9 cellular contexts compared by ENCODE assay signal in the genomic region with DNA sequence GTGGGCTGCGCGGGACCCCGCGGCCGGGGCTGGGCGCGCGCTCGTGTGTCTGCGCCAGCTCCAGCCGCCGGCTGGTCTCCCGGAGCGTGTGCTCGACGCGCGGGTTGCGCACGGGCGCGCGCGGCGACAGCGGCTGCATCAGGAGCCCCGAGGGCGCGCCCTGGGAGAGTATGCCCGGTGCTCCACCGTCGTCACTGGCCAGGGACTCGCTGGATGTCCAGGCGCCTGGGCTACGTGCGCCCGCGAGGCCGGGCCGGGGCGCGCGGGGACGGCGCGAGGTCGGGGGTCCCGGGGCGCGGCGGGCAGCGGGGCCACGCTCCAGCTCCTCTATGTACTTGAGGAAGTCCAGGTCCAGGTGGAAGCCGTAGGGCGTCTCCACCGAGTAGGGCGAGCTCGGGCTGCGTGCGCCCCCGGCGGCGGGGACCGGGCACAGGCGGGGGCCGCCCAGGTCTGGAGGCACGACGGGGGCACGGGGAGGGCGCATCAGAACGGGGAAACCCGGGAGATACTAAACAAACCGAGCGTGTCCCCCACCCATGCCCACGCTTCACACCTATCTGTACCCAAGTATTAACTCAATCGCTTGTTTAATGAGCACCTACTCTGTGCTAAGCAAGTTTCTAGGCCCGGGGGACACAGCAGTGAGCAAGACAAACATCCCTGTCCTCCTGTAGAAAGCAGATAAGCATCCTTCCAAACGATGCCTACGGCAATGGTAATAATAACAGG. TPM values are rescaled to one million over a fixed set of nuclear protein-coding genes. Genes with fewer than 3 reads are reported as not detected.
DNase-seq lines count a peak whose midpoint lies in the region; ATAC-seq, FAIRE-seq and TF ChIP-seq lines count a peak whose summit lies in the region.
"Had no signal": no experiment of that assay in that cellular context is flagged by ENCODE, and none has a peak within 500 bp of the region (broad histone marks: within the 10 kb centered on the region; RNA-seq: fewer than 3 reads in every experiment).

No MANE protein-coding gene starts in this region.

- BruUV-seq in HCT116 (replicated peaks; lab: Mats Ljungman, UMichigan) = no TSS peak

- peaks cover 15% of the 10 kb centered on the region for H3K79me2 ChIP-seq in HCT116 (ENCODE audit: insufficient read depth, low read length)

- no peaks in the 10 kb centered on the region for H3K36me3 ChIP-seq in HCT116 (ENCODE audit: control insufficient read depth in 1 of 2, insufficient read depth in 2 of 2, low read length in 2 of 2)

- peak overlapping the region; percentile 97 for H3K4me2 ChIP-seq in HCT116 (ENCODE audit: low read length)

- no peaks in the 10 kb centered on the region for H3K27me3 ChIP-seq in HCT116 (ENCODE audit: insufficient read depth, low read length)

- H3K4me1 Mint-ChIP-seq in activated naive CD8-positive, alpha-beta T cell (ENCODE audit: low read depth) = peaks cover 3% of the 10 kb centered on the region
- H3K4me1 Mint-ChIP-seq in mesothelial cell of epicardium = no peaks in the 10 kb centered on the region

- TF ChIP-seq RAD21 in HCT116 (IDR thresholded peaks at IDR 0.05; ENCODE audit: low read depth) = no peak

- peak overlapping the region; percentile 32 for H2AFZ ChIP-seq in HCT116 (ENCODE audit: low read depth, low read length, poor library complexity, severe bottlenecking)

- ATAC-seq in HCT116 = peak; percentile 75

- TF ChIP-seq POLR2A in HCT116 (IDR thresholded peaks at IDR 0.05; ENCODE audit: borderline replicate concordance, extremely low read depth, insufficient read depth, insufficient read length) (no peak), H54 (IDR thresholded peaks at IDR 0.05; ENCODE audit: low read depth, low read length) (no peak)

- H3K27me3 Mint-ChIP-seq in activated naive CD8-positive, alpha-beta T cell = peaks cover 16% of the 10 kb centered on the region
- peaks cover 77% of the 10 kb centered on the region for H3K27me3 Mint-ChIP-seq in mesothelial cell of epicardium (ENCODE audit: low read depth)

- no peaks in the 10 kb centered on the region for H3K9me2 ChIP-seq in HCT116 (ENCODE audit: insufficient read depth)

- TF ChIP-seq CTCF in D721Med (IDR thresholded peaks at IDR 0.05; ENCODE audit: insufficient read depth, missing control alignments) = peak; percentile 8
- peak in 2 of 3 experiments; percentile 58 to 59; a peak in 4 of 6 replicates for TF ChIP-seq CTCF in HCT116 (IDR thresholded peaks at IDR 0.05 in 2 of 3, conservative IDR thresholded peaks at IDR 0.05 in 1 of 3; ENCODE audit: borderline replicate concordance in 1 of 3, insufficient read depth in 1 of 3, low read depth in 2 of 3, low read length in 2 of 3)
- no peak for TF ChIP-seq CTCF in mesothelial cell of epicardium (IDR thresholded peaks at IDR 0.05; ENCODE audit: unreplicated experiment)

- DNase-seq in D721Med (ENCODE audit: insufficient read length, low spot score) = no peak
- DNase-seq in HCT116 (ENCODE audit: low read depth, low spot score) = no peak
- DNase-seq in mesothelial cell of epicardium (ENCODE audit: low spot score in 2 of 2, unreplicated experiment in 2 of 2) = no peak
- no peak for DNase-seq in H54 (ENCODE audit: insufficient read length, low spot score)
- no peak for DNase-seq in urothelium cell line (ENCODE audit: low spot score)
- no peak for DNase-seq in SW 1271 (lab: John Stamatoyannopoulos, UW)
- DNase-seq in frontal cortex (ENCODE audit: low spot score in 2 of 2) = no peak

- FAIRE-seq in D721Med (lab: Jason Lieb, UNC) = no peak
- FAIRE-seq in H54 (lab: Jason Lieb, UNC) = no peak
- FAIRE-seq in urothelium cell line (lab: Jason Lieb, UNC) = no peak
- FAIRE-seq in frontal cortex (lab: Jason Lieb, UNC) = no peak

- H3K27ac ChIP-seq in HCT116 (ENCODE audit: low read depth, low read length) = peak overlapping the region; percentile 100

- peak overlapping the region; percentile 73 for H3K4me3 Mint-ChIP-seq in activated naive CD8-positive, alpha-beta T cell
- peak overlapping the region; percentile 33 for H3K4me3 Mint-ChIP-seq in mesothelial cell of epicardium

- RAD21 ChIA-PET in HCT116 (lab: Charles Lee; ENCODE audit: low non-redundant PET in 1 of 2, low total read pairs in 2 of 2, uncharacterized antibody in 2 of 2, unreplicated experiment in 2 of 2) = interaction anchor here (0.6 to 0.8 kb wide), 3 partner anchors 19 to 318 kb away, joined by 3 read pairs; no protein-coding TSS in a partner anchor

- peaks cover 18 to 31% of the 10 kb centered on the region in 2 experiments for H3K4me1 ChIP-seq in HCT116 (ENCODE audit: control insufficient read depth in 1 of 2, insufficient read depth in 2 of 2, low read length in 2 of 2)

- H3K4me3 ChIP-seq in HCT116 (replicated peaks in 1 of 2; ENCODE audit: low read depth in 1 of 2, low read length in 2 of 2) = peak overlapping the region; percentile 40 to 82

- POLR2A ChIA-PET in HCT116 (lab: Charles Lee) = interaction anchor here (0.6 to 4.5 kb wide), 9 partner anchors 8 to 178 kb away, joined by 3 to 37 read pairs (median 4); partner anchors contain the start of genes HNRNPM, KANK3, NDUFA7 and RAB11B

- no peaks in the 10 kb centered on the region for H3K9me3 ChIP-seq in HCT116 (ENCODE audit: control insufficient read depth in 1 of 2, insufficient read depth in 1 of 2, low read depth in 1 of 2, low read length in 2 of 2)

- peak overlapping the region; percentile 90 for H3K9ac ChIP-seq in HCT116 (ENCODE audit: low read length)

- intact Hi-C loops in HCT116 (cut with micrococcal nuclease) = loop anchor here (10.0 kb wide), 1 partner anchor 181 kb away; no protein-coding TSS in a partner anchor

- H4K20me1 ChIP-seq in HCT116 (ENCODE audit: insufficient read depth) = no peaks in the 10 kb centered on the region

- CTCF ChIA-PET in HCT116 (lab: Charles Lee) = interaction anchor here (0.9 to 3.5 kb wide), 16 partner anchors 9 to 415 kb away, joined by 3 to 21 read pairs (median 4); partner anchors contain the start of genes SNAPC2 and TIMM44

- H3K9me3 Mint-ChIP-seq in activated naive CD8-positive, alpha-beta T cell (ENCODE audit: low read depth) = no peaks in the 10 kb centered on the region
- H3K9me3 Mint-ChIP-seq in mesothelial cell of epicardium = no peaks in the 10 kb centered on the region

- no peak overlapping the region for H3K27ac Mint-ChIP-seq in activated naive CD8-positive, alpha-beta T cell
- H3K27ac Mint-ChIP-seq in mesothelial cell of epicardium = no peak overlapping the region

- peaks cover 3% of the 10 kb centered on the region for H3K36me3 Mint-ChIP-seq in activated naive CD8-positive, alpha-beta T cell
- H3K36me3 Mint-ChIP-seq in mesothelial cell of epicardium = no peaks in the 10 kb centered on the region

TF ChIP-seq in HCT116, 20 proteins besides CTCF, POLR2A, EP300 and RAD21:
- peak; percentile 2; the same call in 1 of the 2 replicates for TF ChIP-seq POLR2AphosphoS5 (IDR thresholded peaks at IDR 0.05; ENCODE audit: low read depth, low read length)
- TF ChIP-seq, protein P1, sequence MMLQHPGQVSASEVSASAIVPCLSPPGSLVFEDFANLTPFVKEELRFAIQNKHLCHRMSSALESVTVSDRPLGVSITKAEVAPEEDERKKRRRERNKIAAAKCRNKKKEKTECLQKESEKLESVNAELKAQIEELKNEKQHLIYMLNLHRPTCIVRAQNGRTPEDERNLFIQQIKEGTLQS (IDR thresholded peaks at IDR 0.05) = no peak

RNA-seq across cellular contexts. Expression of gene KANK3, which starts 7.6 kb away (rescaled TPM):
- total RNA-seq in HCT116 (2021; ENCODE audit: unreplicated experiment) (21.7 TPM), mesothelial cell of epicardium (1.8 to 2.3 TPM (median 2.1 TPM) in 3 replicates), frontal cortex (2.4 TPM)
- polyA plus RNA-seq in HCT116 (2012) = 13.1 and 14.4 TPM in 2 replicates

RNA-seq across cellular contexts. Expression of gene RPS28, which starts 14.2 kb away (rescaled TPM):
- total RNA-seq in HCT116 (2021; ENCODE audit: unreplicated experiment) (2,379 TPM), mesothelial cell of epicardium (1,343 to 1,395 TPM (median 1,352 TPM) in 3 replicates), frontal cortex (157 TPM)
- 2,859 and 3,193 TPM in 2 replicates for polyA plus RNA-seq in HCT116 (2012)

RNA-seq across cellular contexts. Expression of gene NDUFA7, which starts 14.3 kb away (rescaled TPM):
- total RNA-seq in HCT116 (2021; ENCODE audit: unreplicated experiment) (86.9 TPM), mesothelial cell of epicardium (35.4 to 43.1 TPM (median 40.3 TPM) in 3 replicates), frontal cortex (7.3 TPM)
- 126 and 168 TPM in 2 replicates for polyA plus RNA-seq in HCT116 (2012)

RNA-seq across cellular contexts. Expression of gene CD320, which starts 27.3 kb away (rescaled TPM):
- 86.2 TPM for total RNA-seq in HCT116 (2021; ENCODE audit: unreplicated experiment)
- 90.4 and 96.8 TPM in 2 replicates for polyA plus RNA-seq in HCT116 (2012)
- 42.0 to 44.5 TPM (median 42.8 TPM) in 3 replicates for total RNA-seq in mesothelial cell of epicardium
- 16.7 TPM for total RNA-seq in frontal cortex

RNA-seq across cellular contexts. Expression of gene ANGPTL4, which starts 28.4 kb away (rescaled TPM):
- 54.8 TPM for total RNA-seq in HCT116 (2021; ENCODE audit: unreplicated experiment)
- polyA plus RNA-seq in HCT116 (2012) = 114 and 161 TPM in 2 replicates
- 2.0 to 3.7 TPM (median 3.5 TPM) in 3 replicates for total RNA-seq in mesothelial cell of epicardium
- total RNA-seq in frontal cortex = 0.82 TPM
- total RNA-seq: mononuclear cell had no signal
